Comparison of ENCODE assay signal across 8 cellular contexts in genomic region chr11:119481021-119481666, GRCh38. TPM values are rescaled to one million over a fixed set of nuclear protein-coding genes. Genes with fewer than 3 reads are reported as not detected.
DNase-seq lines count a peak whose midpoint lies in the region; FAIRE-seq and TF ChIP-seq lines count a peak whose summit lies in the region.

No MANE protein-coding gene starts in this region.

- H3K4me2 ChIP-seq in neuronal stem cell (ENCODE audit: insufficient read depth, low read length, poor library complexity, severe bottlenecking): peak overlapping the region; percentile 68

- peak overlapping the region; percentile 90 for H2BK15ac ChIP-seq in neuronal stem cell (ENCODE audit: low read length)

- H3K14ac ChIP-seq in neuronal stem cell (ENCODE audit: low read length): no peak overlapping the region

- peaks cover 0 to 2% of the 10 kb centered on the region in 2 donors for H3K4me1 ChIP-seq in neuronal stem cell (ENCODE audit: control insufficient read depth in 2 of 2, insufficient read depth in 1 of 2, low read depth in 1 of 2, low read length in 2 of 2)

- H3K9me3 ChIP-seq in neuronal stem cell (replicated peaks in 1 of 2; ENCODE audit: control insufficient read depth in 2 of 2, insufficient read depth in 1 of 2, low read depth in 1 of 2, low read length in 2 of 2): no peaks in the 10 kb centered on the region

- H2AFZ ChIP-seq in neuronal stem cell (ENCODE audit: low read length): peak overlapping the region; percentile 31

- no CpG with 5 or more reads among the region's 31 CpGs for WGBS in neuronal stem cell (ENCODE audit: extremely low coverage in 2 of 2, insufficient read length in 2 of 2, insufficient replicate concordance in 1 of 2), 2 donors

- peak; percentile 74 for FAIRE-seq in GM18507 (lab: Jason Lieb, UNC)

- H3K23ac ChIP-seq in neuronal stem cell (ENCODE audit: low read depth, low read length, poor library complexity): peak overlapping the region; percentile 51

- DNase-seq in A172 (ENCODE audit: low spot score): peak; percentile 73
- peak; percentile 62 for DNase-seq in GM18507 (ENCODE audit: extremely low spot score, insufficient read length, low read depth)
- peak; percentile 87 for DNase-seq in RPMI7951 (ENCODE audit: low read depth)
- DNase-seq in activated T-helper 9 cell treated with anti-CD3 and anti-CD28 coated beads, Interleukin-2, amount 50 U/mL, for 16 hours (ENCODE audit: low read depth): peak; percentile 50
- DNase-seq in fibroblast of villous mesenchyme (ENCODE audit: low read depth): peak; percentile 86
- DNase-seq in neuronal stem cell (ENCODE audit: low spot score): peak; percentile 72
- DNase-seq in substantia nigra (lab: John Stamatoyannopoulos, UW): peak in 46 of 49 donors; percentile 18 to 89 (median 66)

- H4K91ac ChIP-seq in neuronal stem cell (ENCODE audit: low read depth, low read length, poor library complexity): no peak overlapping the region

- H2BK120ac ChIP-seq in neuronal stem cell (ENCODE audit: low read depth, low read length): no peak overlapping the region

- no peak overlapping the region for H2BK5ac ChIP-seq in neuronal stem cell (ENCODE audit: low read length)

- no peak overlapping the region for H3K4ac ChIP-seq in neuronal stem cell (ENCODE audit: low read length)

- no peak overlapping the region for H4K8ac ChIP-seq in neuronal stem cell (ENCODE audit: low read depth, low read length)

- H3K4me3 ChIP-seq in fibroblast of villous mesenchyme (ENCODE audit: low read depth, low read length) (no peak overlapping the region), neuronal stem cell (ENCODE audit: low read length in 2 of 2) (no peak overlapping the region)

- H3K79me1 ChIP-seq in neuronal stem cell (ENCODE audit: low read depth, low read length): no peaks in the 10 kb centered on the region

- TF ChIP-seq CTCF in LNCAP (IDR thresholded peaks at IDR 0.05) (peak; percentile 98), fibroblast of villous mesenchyme (IDR thresholded peaks at IDR 0.05; ENCODE audit: insufficient read depth, low read depth, low read length) (peak; percentile 95)

- no peak overlapping the region for H3K27ac ChIP-seq in neuronal stem cell (replicated peaks; ENCODE audit: low read length)
- H3K27ac ChIP-seq in substantia nigra (ENCODE audit: low read depth, low read length, poor library complexity, severe bottlenecking): no peak overlapping the region

- peak overlapping the region; percentile 93 for H3K18ac ChIP-seq in neuronal stem cell (ENCODE audit: low read length)

- peaks cover 0 to 37% (median 6%) of the 10 kb centered on the region in 3 experiments for H3K27me3 ChIP-seq in neuronal stem cell (ENCODE audit: control insufficient read depth in 3 of 3, insufficient read depth in 3 of 3, low read depth in 1 of 3, low read length in 3 of 3)

- peak overlapping the region; percentile 79 for H2BK12ac ChIP-seq in neuronal stem cell (ENCODE audit: low read length)

- peak overlapping the region; percentile 74 for H3K9ac ChIP-seq in neuronal stem cell (ENCODE audit: low read depth, low read length, poor library complexity)

- no peak overlapping the region for H2AK5ac ChIP-seq in neuronal stem cell (ENCODE audit: low read depth, low read length)

- no peaks in the 10 kb centered on the region for H3K36me3 ChIP-seq in neuronal stem cell (replicated peaks in 1 of 2; ENCODE audit: control insufficient read depth in 2 of 2, insufficient read depth in 2 of 2, low read length in 2 of 2)

RNA-seq across cellular contexts. Expression of gene THY1, which starts 58.2 kb away (rescaled TPM):
- total RNA-seq in A172 (2014; rRNA removed; shearing (Covaris generic)): 276 and 329 TPM in 2 replicates
- total RNA-seq in RPMI7951 (2014; rRNA removed; shearing (Covaris generic)): 949 and 1,053 TPM in 2 replicates
- 194 and 284 TPM in 2 replicates for total RNA-seq in fibroblast of villous mesenchyme
- 85.1 TPM for polyA plus RNA-seq in neuronal stem cell (2013, experiment 1 of 2)
- 84.3 TPM for polyA plus RNA-seq in neuronal stem cell (2013, experiment 2 of 2)
